Comparison of ENCODE assay signal across 21 cellular contexts in the genomic region with DNA sequence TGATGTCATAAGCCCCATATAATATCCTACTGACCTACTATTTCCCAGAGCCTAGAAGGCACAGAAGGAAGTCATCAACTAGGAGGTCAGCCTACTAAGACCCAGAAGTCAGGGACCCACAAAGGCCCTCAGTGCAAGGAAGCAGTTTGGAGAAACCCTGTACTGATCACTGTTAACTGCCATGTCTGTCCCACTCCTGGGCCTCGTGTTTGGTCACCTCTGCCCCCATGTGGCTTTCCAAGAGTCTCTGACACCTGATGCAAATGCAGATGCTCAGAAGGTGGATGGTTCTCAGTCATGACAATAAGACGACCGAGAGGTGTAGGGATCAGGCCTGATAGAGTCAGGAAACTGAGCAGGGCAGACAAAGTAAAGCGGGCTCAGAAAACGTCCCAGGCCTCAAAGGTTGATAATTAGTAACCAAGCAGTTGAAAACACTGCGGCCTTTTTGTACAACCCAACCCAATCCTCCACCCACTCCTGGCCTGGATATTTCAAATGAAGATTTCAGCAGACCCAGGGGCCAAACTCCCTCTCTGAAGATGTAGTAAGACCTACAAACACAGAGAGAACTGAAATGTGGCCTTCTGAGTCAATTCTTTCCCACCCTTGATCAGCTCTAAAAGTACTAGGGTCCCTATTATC.
"Had no signal": no experiment of that assay in that cellular context is flagged by ENCODE, and none has a peak within 500 bp of the region (broad histone marks: within the 10 kb centered on the region; RNA-seq: fewer than 3 reads in every experiment).

No MANE protein-coding gene starts in this region.

- H3K27ac Mint-ChIP-seq: activated CD4-positive, alpha-beta memory T cell treated with anti-CD3 and anti-CD28 coated beads for 36 hours; activated CD4-positive, alpha-beta T cell treated with anti-CD3 and anti-CD28 coated beads for 36 hours; activated naive CD4-positive, alpha-beta T cell treated with anti-CD3 and anti-CD28 coated beads for 36 hours; activated naive CD8-positive, alpha-beta T cell treated with anti-CD3 and anti-CD28 coated beads, Interleukin-2, amount 10 ng/mL, durations not matched to agents 7 days and 5 days; activated T-cell treated with anti-CD3 and anti-CD28 coated beads, Interleukin-2, amount 50 U/mL, for 72 hours; dendritic cell treated with granulocyte-macrophage colony-stimulating factor and Interleukin-4, amounts not matched to agents 40 ng/mL and 50 ng/mL, for 4 days; stimulated activated memory B cell treated with anti-CD40 and anti-IgM and Interleukin-4, amounts not matched to agents 10 μg/mL and 1 μg/mL and 100 μg/mL, for 72 hours had no signal

- H3K27me3 Mint-ChIP-seq: activated CD4-positive, alpha-beta memory T cell treated with anti-CD3 and anti-CD28 coated beads for 36 hours; activated CD4-positive, alpha-beta T cell treated with anti-CD3 and anti-CD28 coated beads for 36 hours; activated naive CD8-positive, alpha-beta T cell treated with anti-CD3 and anti-CD28 coated beads, Interleukin-2, amount 10 ng/mL, durations not matched to agents 7 days and 5 days; dendritic cell treated with granulocyte-macrophage colony-stimulating factor and Interleukin-4, amounts not matched to agents 40 ng/mL and 50 ng/mL, for 4 days; stimulated activated memory B cell treated with anti-CD40 and anti-IgM and Interleukin-4, amounts not matched to agents 10 μg/mL and 1 μg/mL and 100 μg/mL, for 72 hours had no signal

- H3K4me1 Mint-ChIP-seq: activated CD4-positive, alpha-beta T cell treated with anti-CD3 and anti-CD28 coated beads for 36 hours had no signal

- ATAC-seq: activated CD4-positive, alpha-beta T cell treated with anti-CD3 and anti-CD28 coated beads for 36 hours; activated T-cell treated with anti-CD3 and anti-CD28 coated beads, Interleukin-2, amount 50 U/mL, for 72 hours; esophagus mucosa; sciatic nerve; stimulated activated memory B cell treated with anti-CD40 and anti-IgM and Interleukin-4, amounts not matched to agents 10 μg/mL and 1 μg/mL and 100 μg/mL, for 72 hours had no signal

- H3K9me3 Mint-ChIP-seq: activated CD4-positive, alpha-beta memory T cell treated with anti-CD3 and anti-CD28 coated beads for 36 hours; activated naive CD4-positive, alpha-beta T cell treated with anti-CD3 and anti-CD28 coated beads for 36 hours; activated naive CD8-positive, alpha-beta T cell treated with anti-CD3 and anti-CD28 coated beads, Interleukin-2, amount 10 ng/mL, durations not matched to agents 7 days and 5 days; activated T-cell treated with anti-CD3 and anti-CD28 coated beads, Interleukin-2, amount 50 U/mL, for 72 hours; dendritic cell treated with granulocyte-macrophage colony-stimulating factor and Interleukin-4, amounts not matched to agents 40 ng/mL and 50 ng/mL, for 4 days had no signal

- H3K4me3 ChIP-seq: stomach, suprapubic skin, uterus had no signal

- H3K4me3 Mint-ChIP-seq: activated CD4-positive, alpha-beta memory T cell treated with anti-CD3 and anti-CD28 coated beads for 36 hours; activated CD4-positive, alpha-beta T cell treated with anti-CD3 and anti-CD28 coated beads for 36 hours; activated naive CD4-positive, alpha-beta T cell treated with anti-CD3 and anti-CD28 coated beads for 36 hours; activated naive CD8-positive, alpha-beta T cell treated with anti-CD3 and anti-CD28 coated beads, Interleukin-2, amount 10 ng/mL, durations not matched to agents 7 days and 5 days; activated T-cell treated with anti-CD3 and anti-CD28 coated beads, Interleukin-2, amount 50 U/mL, for 72 hours; dendritic cell treated with granulocyte-macrophage colony-stimulating factor and Interleukin-4, amounts not matched to agents 40 ng/mL and 50 ng/mL, for 4 days; stimulated activated memory B cell treated with anti-CD40 and anti-IgM and Interleukin-4, amounts not matched to agents 10 μg/mL and 1 μg/mL and 100 μg/mL, for 72 hours had no signal

- H3K27ac ChIP-seq: suprapubic skin, uterus had no signal

- DNase-seq: activated CD4-positive, alpha-beta memory T cell treated with anti-CD3 and anti-CD28 coated beads for 36 hours; activated CD4-positive, alpha-beta T cell treated with anti-CD3 and anti-CD28 coated beads for 36 hours; activated effector memory CD4-positive, alpha-beta T cell treated with Interleukin-2 at 50 U/mL for 16 hours; activated naive CD4-positive, alpha-beta T cell treated with anti-CD3 and anti-CD28 coated beads for 36 hours; activated naive CD8-positive, alpha-beta T cell treated with anti-CD3 and anti-CD28 coated beads, Interleukin-2, amount 10 ng/mL, durations not matched to agents 7 days and 5 days; activated T-cell treated with anti-CD3 and anti-CD28 coated beads, Interleukin-2, amount 50 U/mL, for 72 hours; amygdala; effector CD8-positive, alpha-beta T cell; midbrain; nucleus accumbens; SK-N-SH; small intestine; stimulated activated CD4-positive, alpha-beta T cell treated with anti-CD3 and anti-CD28 coated beads, Interleukin-15, amount 100 ng/mL, for 24 hours; stomach; trophoblast cell; uterus had no signal

- H3K9me3 ChIP-seq: SK-N-SH, stomach, suprapubic skin, uterus had no signal

- H3K36me3 ChIP-seq: suprapubic skin, uterus had no signal

- H3K27me3 ChIP-seq: stomach, suprapubic skin, uterus had no signal

- H3K9ac ChIP-seq: SK-N-SH had no signal
